ENCODE assay signal across 13 cellular contexts in the genomic region with DNA sequence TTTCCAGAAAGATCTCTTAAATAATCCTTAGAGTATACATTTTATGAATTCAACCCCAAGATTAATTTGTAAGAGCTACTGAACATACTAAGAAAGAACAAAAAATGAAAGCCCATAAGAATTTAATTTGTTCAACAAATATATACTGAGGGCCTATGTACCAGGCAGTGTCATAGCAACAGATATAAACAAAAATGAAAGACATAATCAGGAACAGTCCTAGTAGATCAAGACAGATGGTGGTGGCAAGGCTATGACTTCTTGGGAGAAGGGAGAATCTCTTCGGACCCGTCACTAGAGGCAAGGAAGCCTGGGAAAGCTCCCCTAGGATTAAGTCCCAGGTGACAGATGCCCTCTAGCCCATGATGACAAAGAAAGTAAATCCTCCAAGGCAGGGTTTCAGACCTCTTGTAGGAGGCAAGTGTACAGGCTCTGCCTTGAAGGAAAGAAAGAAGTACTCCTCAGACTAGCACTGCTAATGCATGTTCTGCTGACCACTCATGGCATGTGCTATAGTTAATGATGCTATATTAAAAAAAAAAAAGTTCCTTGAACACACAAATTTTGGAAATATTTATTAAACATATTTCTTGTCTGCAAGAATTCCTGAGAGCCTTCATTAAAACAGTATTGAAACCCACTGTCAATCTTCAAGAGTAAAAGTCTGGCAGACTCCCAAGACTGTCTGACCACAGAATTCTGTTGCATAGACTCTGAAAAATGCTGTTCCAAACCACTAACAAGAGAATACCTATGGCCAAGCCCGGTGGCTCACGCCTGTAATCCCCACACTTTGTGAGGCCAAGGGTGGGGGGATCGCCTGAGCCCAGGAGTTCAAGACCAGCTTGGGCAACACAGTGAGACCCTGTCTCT. TPM values are rescaled to one million over a fixed set of nuclear protein-coding genes. Genes with fewer than 3 reads are reported as not detected.
DNase-seq lines count a peak whose midpoint lies in the region; ATAC-seq and TF ChIP-seq lines count a peak whose summit lies in the region.
"Had no signal": no experiment of that assay in that cellular context is flagged by ENCODE, and none has a peak within 500 bp of the region (broad histone marks: within the 10 kb centered on the region; RNA-seq: fewer than 3 reads in every experiment).

No MANE protein-coding gene starts in this region.

- intact Hi-C loops in HCT116 (cut with micrococcal nuclease): no loop called here

- peaks cover 7% of the 10 kb centered on the region for H3K79me2 ChIP-seq in HCT116 (ENCODE audit: insufficient read depth, low read length)

- peak; percentile 94 for DNase-seq in ACHN
- DNase-seq in HCT116 (ENCODE audit: low read depth, low spot score): peak; percentile 29
- peak; percentile 73 for DNase-seq in RWPE2 (ENCODE audit: low spot score)
- DNase-seq in fibroblast of mammary gland (ENCODE audit: low read depth): peak; percentile 66
- no peak for DNase-seq in NCI-H1930 (lab: John Stamatoyannopoulos, UW)
- DNase-seq: activated naive CD8-positive, alpha-beta T cell treated with anti-CD3 and anti-CD28 coated beads, Interleukin-2, amount 10 ng/mL, durations not matched to agents 7 days and 5 days; BE2C; foreskin melanocyte; lower lobe of right lung; NCI-H1105 treated with DMSO at 0.1 percent for 48 hours had no signal

- no peak for TF ChIP-seq POLR2A in HCT116 (IDR thresholded peaks at IDR 0.05; ENCODE audit: borderline replicate concordance, extremely low read depth, insufficient read depth, insufficient read length)
- TF ChIP-seq POLR2A in GM18505 (IDR thresholded peaks at IDR 0.05; ENCODE audit: borderline replicate concordance, extremely low read depth, insufficient read depth, insufficient read length): no peak

- ATAC-seq in HCT116 (peak; percentile 54; the same call in 1 of the 2 replicates), RWPE2 (ENCODE audit: low read depth) (peak; percentile 70), GM18505 (IDR thresholded peaks at IDR 0.05; ENCODE audit: unreplicated experiment) (no peak), HG03045 (IDR thresholded peaks at IDR 0.05; ENCODE audit: unreplicated experiment) (no peak)
- no peak for ATAC-seq in stimulated activated memory B cell treated with anti-CD40 and anti-IgM and Interleukin-4, amounts not matched to agents 10 μg/mL and 1 μg/mL and 100 μg/mL, for 72 hours

- H3K4me1 Mint-ChIP-seq in stimulated activated memory B cell treated with anti-CD40 and anti-IgM and Interleukin-4, amounts not matched to agents 10 μg/mL and 1 μg/mL and 100 μg/mL, for 72 hours: peaks cover 14% of the 10 kb centered on the region

- H3K4me3 ChIP-seq in HCT116 (replicated peaks in 1 of 2; ENCODE audit: low read depth in 1 of 2, low read length in 2 of 2) (no peak overlapping the region), RWPE2 (ENCODE audit: severe bottlenecking) (no peak overlapping the region), fibroblast of mammary gland (ENCODE audit: control insufficient read depth, low read depth, low read length) (no peak overlapping the region)
- H3K4me3 ChIP-seq: lower lobe of right lung had no signal

- no peak overlapping the region for H3K9ac ChIP-seq in HCT116 (ENCODE audit: low read length)

- TF ChIP-seq RAD21 in HCT116 (IDR thresholded peaks at IDR 0.05; ENCODE audit: low read depth): no peak

- BruUV-seq in HCT116 (replicated peaks; lab: Mats Ljungman, UMichigan): no TSS peak

- RAD21 ChIA-PET in HCT116 (lab: Charles Lee; ENCODE audit: low non-redundant PET in 1 of 2, low total read pairs in 2 of 2, uncharacterized antibody in 2 of 2, unreplicated experiment in 2 of 2): no interaction called here

- H3K36me3 Mint-ChIP-seq in stimulated activated memory B cell treated with anti-CD40 and anti-IgM and Interleukin-4, amounts not matched to agents 10 μg/mL and 1 μg/mL and 100 μg/mL, for 72 hours: peaks cover 50% of the 10 kb centered on the region

- peak overlapping the region; percentile 43 for H3K4me2 ChIP-seq in HCT116 (ENCODE audit: low read length)

- TF ChIP-seq CTCF in HCT116 (IDR thresholded peaks at IDR 0.05 in 2 of 3, conservative IDR thresholded peaks at IDR 0.05 in 1 of 3; ENCODE audit: borderline replicate concordance in 1 of 3, insufficient read depth in 1 of 3, low read depth in 2 of 3, low read length in 2 of 3) (no peak), RWPE2 (IDR thresholded peaks at IDR 0.05; ENCODE audit: poor library complexity, severe bottlenecking) (no peak), fibroblast of mammary gland (conservative IDR thresholded peaks at IDR 0.05; ENCODE audit: control insufficient read depth, insufficient read depth, low read depth, low read length) (no peak)

- H3K36me3 ChIP-seq in HCT116 (ENCODE audit: control insufficient read depth in 1 of 2, insufficient read depth in 2 of 2, low read length in 2 of 2) (peaks cover 12 to 39% of the 10 kb centered on the region in 2 experiments), RWPE2 (ENCODE audit: low read depth) (peaks cover 65% of the 10 kb centered on the region)

- no peaks in the 10 kb centered on the region for H3K9me3 ChIP-seq in HCT116 (ENCODE audit: control insufficient read depth in 1 of 2, insufficient read depth in 1 of 2, low read depth in 1 of 2, low read length in 2 of 2)
- H3K9me3 ChIP-seq in RWPE2 (ENCODE audit: severe bottlenecking): no peaks in the 10 kb centered on the region
- H3K9me3 ChIP-seq: BE2C, lower lobe of right lung had no signal

- no peaks in the 10 kb centered on the region for H4K20me1 ChIP-seq in HCT116 (ENCODE audit: insufficient read depth)

- H3K4me1 ChIP-seq in HCT116 (ENCODE audit: control insufficient read depth in 1 of 2, insufficient read depth in 2 of 2, low read length in 2 of 2) (peaks cover 21 to 51% of the 10 kb centered on the region in 2 experiments), RWPE2 (ENCODE audit: insufficient read depth, poor library complexity, severe bottlenecking) (peaks cover 34% of the 10 kb centered on the region)
- H3K4me1 ChIP-seq: BE2C, lower lobe of right lung had no signal

- no peaks in the 10 kb centered on the region for H3K27me3 ChIP-seq in HCT116 (ENCODE audit: insufficient read depth, low read length)
- no peaks in the 10 kb centered on the region for H3K27me3 ChIP-seq in RWPE2 (ENCODE audit: insufficient read depth, poor library complexity, severe bottlenecking)
- H3K27me3 ChIP-seq: BE2C had no signal

- CTCF ChIA-PET in HCT116 (lab: Charles Lee): no interaction called here

- POLR2A ChIA-PET in HCT116 (lab: Charles Lee): no interaction called here

- no peak overlapping the region for H2AFZ ChIP-seq in HCT116 (ENCODE audit: low read depth, low read length, poor library complexity, severe bottlenecking)

- peak overlapping the region; percentile 36; the same call in 1 of the 2 replicates for H3K27ac ChIP-seq in HCT116 (ENCODE audit: low read depth, low read length)
- peak overlapping the region; percentile 55 for H3K27ac ChIP-seq in RWPE2 (ENCODE audit: poor library complexity, severe bottlenecking)
- H3K27ac ChIP-seq: lower lobe of right lung had no signal

- H3K9me3 Mint-ChIP-seq in stimulated activated memory B cell treated with anti-CD40 and anti-IgM and Interleukin-4, amounts not matched to agents 10 μg/mL and 1 μg/mL and 100 μg/mL, for 72 hours: no peaks in the 10 kb centered on the region
- H3K9me3 Mint-ChIP-seq: activated naive CD8-positive, alpha-beta T cell treated with anti-CD3 and anti-CD28 coated beads, Interleukin-2, amount 10 ng/mL, durations not matched to agents 7 days and 5 days had no signal

- in situ Hi-C loops in ACHN (cut with HindIII; ENCODE audit: low pct_ligation_motif_present, low pct_unique_long_range_greater_than_20kb, low sequenced_read_pairs): no loop called here

- H3K4me3 Mint-ChIP-seq in stimulated activated memory B cell treated with anti-CD40 and anti-IgM and Interleukin-4, amounts not matched to agents 10 μg/mL and 1 μg/mL and 100 μg/mL, for 72 hours: no peak overlapping the region
- H3K4me3 Mint-ChIP-seq: activated naive CD8-positive, alpha-beta T cell treated with anti-CD3 and anti-CD28 coated beads, Interleukin-2, amount 10 ng/mL, durations not matched to agents 7 days and 5 days had no signal

- H3K27ac Mint-ChIP-seq in stimulated activated memory B cell treated with anti-CD40 and anti-IgM and Interleukin-4, amounts not matched to agents 10 μg/mL and 1 μg/mL and 100 μg/mL, for 72 hours: no peak overlapping the region
- H3K27ac Mint-ChIP-seq: activated naive CD8-positive, alpha-beta T cell treated with anti-CD3 and anti-CD28 coated beads, Interleukin-2, amount 10 ng/mL, durations not matched to agents 7 days and 5 days had no signal

- H3K9me2 ChIP-seq in HCT116 (ENCODE audit: insufficient read depth): no peaks in the 10 kb centered on the region

- H3K27me3 Mint-ChIP-seq in stimulated activated memory B cell treated with anti-CD40 and anti-IgM and Interleukin-4, amounts not matched to agents 10 μg/mL and 1 μg/mL and 100 μg/mL, for 72 hours: no peaks in the 10 kb centered on the region
- H3K27me3 Mint-ChIP-seq: activated naive CD8-positive, alpha-beta T cell treated with anti-CD3 and anti-CD28 coated beads, Interleukin-2, amount 10 ng/mL, durations not matched to agents 7 days and 5 days had no signal

TF ChIP-seq in HCT116, 20 proteins besides CTCF, POLR2A, EP300 and RAD21 (continues in another document):
- no peak for TF ChIP-seq ZFX (IDR thresholded peaks at IDR 0.05)
- TF ChIP-seq EZH2phosphoT487 (IDR thresholded peaks at IDR 0.05; ENCODE audit: borderline replicate concordance): no peak
- 0 out of 2 replicates have a peak, but pooled peaks have one; percentile 14 for TF ChIP-seq SP1 (IDR thresholded peaks at IDR 0.05; ENCODE audit: low read depth)
- TF ChIP-seq TCF7L2 (IDR thresholded peaks at IDR 0.05; ENCODE audit: borderline replicate concordance, extremely low read depth, insufficient read depth, insufficient read length): no peak

RNA-seq across cellular contexts. Expression of a gene that starts 31.5 kb away (rescaled TPM):
- 35.0 TPM for total RNA-seq in HCT116 (2021; ENCODE audit: unreplicated experiment)
- polyA plus RNA-seq in HCT116 (2012): 10.9 and 14.2 TPM in 2 replicates

Comparison
In these comparisons a context has a peak if more than half of its experiments do, and no peak if none do; other contexts are left out.
1. DNase-seq: peak in ACHN (single experiment), HCT116 (single experiment), RWPE2 (single experiment) and fibroblast of mammary gland (single experiment); none in NCI-H1930 (0 of 2).
2. ATAC-seq: peak in HCT116 (single experiment) and RWPE2 (single experiment); none in GM18505 (single experiment), stimulated activated memory B cell treated with anti-CD40 and anti-IgM and Interleukin-4, amounts not matched to agents 10 μg/mL and 1 μg/mL and 100 μg/mL, for 72 hours (single experiment) and HG03045 (single experiment).